In genomic region chr12:62484234-62484633, GRCh38 we compare ENCODE assay signal across 19 cellular contexts. TPM values are rescaled to one million over a fixed set of nuclear protein-coding genes. Genes with fewer than 3 reads are reported as not detected.
A peak's percentile ranks its signal among the peaks of the same experiment; 100 is the strongest.
DNase-seq lines count a peak whose midpoint lies in the region; ATAC-seq, FAIRE-seq and TF ChIP-seq lines count a peak whose summit lies in the region.
"Had no signal": no experiment of that assay in that cellular context is flagged by ENCODE, and none has a peak within 500 bp of the region (broad histone marks: within the 10 kb centered on the region; RNA-seq: fewer than 3 reads in every experiment).

No MANE protein-coding gene starts in this region.

- no peak overlapping the region for H3K18ac ChIP-seq in mesenchymal stem cell (ENCODE audit: low read depth in 1 of 2, low read length in 2 of 2)

- H3K4me2 ChIP-seq in GM12878 (ENCODE audit: control insufficient read depth, insufficient read depth), result peak overlapping the region; percentile 21; the same call in 1 of the 2 replicates
- no peak overlapping the region for H3K4me2 ChIP-seq in mesenchymal stem cell (ENCODE audit: low read length, poor library complexity, severe bottlenecking)

- H2BK12ac ChIP-seq in mesenchymal stem cell (ENCODE audit: low read length in 2 of 2), result no peak overlapping the region

- no peak overlapping the region for H3K14ac ChIP-seq in mesenchymal stem cell (ENCODE audit: low read length in 2 of 2)

- intact Hi-C loops in activated CD4-positive, alpha-beta T cell treated with anti-CD3 and anti-CD28 coated beads, Interleukin-2, amount 10 ng/mL, durations not matched to agents 24 days and 14 days (cut with micrococcal nuclease), result no loop called here
- intact Hi-C loops in GM12878 (cut with micrococcal nuclease; ENCODE audit: unreplicated experiment), result no loop called here

- H3K79me1 ChIP-seq in mesenchymal stem cell (replicated peaks; ENCODE audit: low read length, poor library complexity, severe bottlenecking), result peaks cover 20% of the 10 kb centered on the region

- H2AFZ ChIP-seq in GM12878 (ENCODE audit: control insufficient read depth, low read depth, low read length) (no peak overlapping the region), mesenchymal stem cell (ENCODE audit: low read depth, low read length) (no peak overlapping the region)

- H3K27me3 Mint-ChIP-seq in activated CD4-positive, alpha-beta T cell treated with anti-CD3 and anti-CD28 coated beads, Interleukin-2, amount 10 ng/mL, durations not matched to agents 24 days and 14 days, result no peaks in the 10 kb centered on the region
- no peaks in the 10 kb centered on the region for H3K27me3 Mint-ChIP-seq in HFFc6 (ENCODE audit: insufficient read depth)

- CTCF ChIA-PET in GM12878 (lab: Yijun Ruan, JAX), result interaction anchor here (1.1 kb wide), 1 partner anchor 17 kb away, joined by 4 read pairs; no protein-coding TSS in a partner anchor

- peak; percentile 53 for ATAC-seq in GM12878
- ATAC-seq in GM19452 (IDR thresholded peaks at IDR 0.05; ENCODE audit: unreplicated experiment), result no peak
- ATAC-seq: CD8-positive, alpha-beta T cell; esophagus mucosa had no signal

- SMC1A ChIA-PET in GM12878 (lab: Charles Lee; ENCODE audit: uncharacterized antibody, unreplicated experiment), result interaction anchor here (1.6 kb wide), 1 partner anchor 14 kb away, joined by 3 read pairs; no protein-coding TSS in a partner anchor

- TF ChIP-seq EP300 in GM12878 (IDR thresholded peaks at IDR 0.05; ENCODE audit: borderline replicate concordance in 1 of 2, control insufficient read depth in 1 of 2, low read depth in 2 of 2, low read length in 2 of 2), result no peak

- no peak overlapping the region for H3K4me3 Mint-ChIP-seq in activated CD4-positive, alpha-beta T cell treated with anti-CD3 and anti-CD28 coated beads, Interleukin-2, amount 10 ng/mL, durations not matched to agents 24 days and 14 days
- H3K4me3 Mint-ChIP-seq in HFFc6, result no peak overlapping the region; the same call in 1 of the 2 replicates
- H3K4me3 Mint-ChIP-seq: CD8-positive, alpha-beta T cell had no signal

- no peak for TF ChIP-seq POLR2A in GM12878 (IDR thresholded peaks at IDR 0.05; ENCODE audit: low read depth, low read length)

- POLR2A ChIA-PET in GM12878 (lab: Charles Lee), result no interaction called here

- H3K36me3 Mint-ChIP-seq in activated CD4-positive, alpha-beta T cell treated with anti-CD3 and anti-CD28 coated beads, Interleukin-2, amount 10 ng/mL, durations not matched to agents 24 days and 14 days (ENCODE audit: low read depth), result peaks cover 24% of the 10 kb centered on the region
- H3K36me3 Mint-ChIP-seq in HFFc6 (ENCODE audit: low read depth), result peaks cover 12% of the 10 kb centered on the region

- H3K36me3 ChIP-seq in GM12878 (ENCODE audit: control insufficient read depth in 2 of 2, insufficient read depth in 2 of 2, low read length in 1 of 2) (peaks cover 2 to 4% of the 10 kb centered on the region in 2 experiments; a peak in 3 of 4 replicates), mesenchymal stem cell (ENCODE audit: control insufficient read depth in 1 of 2, insufficient read depth in 2 of 2, low read depth in 1 of 2, low read length in 2 of 2) (peaks cover 0 to 25% of the 10 kb centered on the region in 2 experiments)
- H3K36me3 ChIP-seq: colonic mucosa had no signal

- no peak for FAIRE-seq in GM12878 (lab: Jason Lieb, UNC)

- H3K27ac Mint-ChIP-seq in activated CD4-positive, alpha-beta T cell treated with anti-CD3 and anti-CD28 coated beads, Interleukin-2, amount 10 ng/mL, durations not matched to agents 24 days and 14 days, result peak overlapping the region; percentile 4
- H3K27ac Mint-ChIP-seq in HFFc6, result peak overlapping the region; percentile 57
- H3K27ac Mint-ChIP-seq: activated T-helper 2 cell treated with anti-CD3 and anti-CD28 coated beads, Interferon-gamma antibody, Interleukin-2, Interleukin-4, amounts not matched to agents 10 μg/mL and 5 μg/mL and 100 μg/mL, durations not matched to agents 14 hours and 24 hours and 36 hours; CD8-positive, alpha-beta T cell had no signal

- no peak overlapping the region for H3K4me3 ChIP-seq in GM12878
- H3K4me3 ChIP-seq in mesenchymal stem cell (ENCODE audit: insufficient read depth in 1 of 2, low read depth in 1 of 2, low read length in 2 of 2), result no peak overlapping the region
- H3K4me3 ChIP-seq: colonic mucosa had no signal

- WGBS in GM12878 (ENCODE audit: insufficient coverage, insufficient replicate concordance, low lambda C conversion rate, missing lambda C conversion rate), result 45% methylated on average over 2 of the region's 2 CpGs
- WGBS in mesenchymal stem cell, result 100% methylated on average over 1 of the region's 2 CpGs

- no peak for TF ChIP-seq RAD21 in GM12878 (IDR thresholded peaks at IDR 0.05; ENCODE audit: insufficient read depth, low read depth, low read length)

- no peak overlapping the region for H2AK5ac ChIP-seq in mesenchymal stem cell (ENCODE audit: low read length, severe bottlenecking)

- H3K4me1 ChIP-seq in GM12878 (ENCODE audit: control insufficient read depth, insufficient read depth, low read length) (no peaks in the 10 kb centered on the region; the same call in 1 of the 2 replicates), mesenchymal stem cell (ENCODE audit: control insufficient read depth, insufficient read depth, low read depth, low read length) (no peaks in the 10 kb centered on the region)
- H3K4me1 ChIP-seq: colonic mucosa had no signal

- H3K9ac ChIP-seq in GM12878 (ENCODE audit: control insufficient read depth, insufficient read depth, low read length) (no peak overlapping the region), mesenchymal stem cell (ENCODE audit: low read length) (peak overlapping the region; percentile 0)

- H3K4me1 Mint-ChIP-seq in activated CD4-positive, alpha-beta T cell treated with anti-CD3 and anti-CD28 coated beads, Interleukin-2, amount 10 ng/mL, durations not matched to agents 24 days and 14 days, result peaks cover 11% of the 10 kb centered on the region
- peaks cover 16% of the 10 kb centered on the region for H3K4me1 Mint-ChIP-seq in HFFc6 (ENCODE audit: low read depth)

- RAD21 ChIA-PET in GM12878 (lab: Charles Lee; ENCODE audit: unreplicated experiment), result no interaction called here

- H4K91ac ChIP-seq in mesenchymal stem cell (ENCODE audit: low read length), result no peak overlapping the region

- H4K8ac ChIP-seq in mesenchymal stem cell (ENCODE audit: low read length), result no peak overlapping the region

- H3K27me3 ChIP-seq in GM12878 (replicated peaks in 1 of 2; ENCODE audit: control insufficient read depth in 2 of 2, insufficient read depth in 2 of 2, low read length in 1 of 2), result no peaks in the 10 kb centered on the region
- H3K27me3 ChIP-seq in mesenchymal stem cell (ENCODE audit: control insufficient read depth in 1 of 2, insufficient read depth in 1 of 2, low read length in 2 of 2), result no peaks in the 10 kb centered on the region
- H3K27me3 ChIP-seq: colonic mucosa had no signal

- H3K4ac ChIP-seq in mesenchymal stem cell (ENCODE audit: low read depth in 1 of 2, low read length in 2 of 2), result no peak overlapping the region

- H3K27ac ChIP-seq in GM12878 (ENCODE audit: control insufficient read depth, insufficient read depth) (peak overlapping the region; percentile 34; the same call in 1 of the 2 replicates), mesenchymal stem cell (ENCODE audit: low read length, poor library complexity, severe bottlenecking) (no peak overlapping the region)
- H3K27ac ChIP-seq: colonic mucosa had no signal

- TF ChIP-seq CTCF in HFFc6 (IDR thresholded peaks at IDR 0.05) (no peak), GM12878 (IDR thresholded peaks at IDR 0.05 in 2 of 3, conservative IDR thresholded peaks at IDR 0.05 in 1 of 3; ENCODE audit: control insufficient read depth in 2 of 3, extremely low read depth in 1 of 3, insufficient read depth in 1 of 3, low read depth in 3 of 3, low read length in 3 of 3) (no peak)

- H3K9me3 ChIP-seq in GM12878 (replicated peaks; ENCODE audit: control insufficient read depth, insufficient read depth, low read length) (no peaks in the 10 kb centered on the region), mesenchymal stem cell (ENCODE audit: control insufficient read depth, low read length) (no peaks in the 10 kb centered on the region)
- H3K9me3 ChIP-seq: colonic mucosa had no signal

- no TSS peak for BruUV-seq in GM12878 (replicated peaks; lab: Mats Ljungman, UMichigan)

- H2BK120ac ChIP-seq in mesenchymal stem cell (ENCODE audit: low read depth, low read length), result no peak overlapping the region

- H3K9me3 Mint-ChIP-seq in activated CD4-positive, alpha-beta T cell treated with anti-CD3 and anti-CD28 coated beads, Interleukin-2, amount 10 ng/mL, durations not matched to agents 24 days and 14 days, result no peaks in the 10 kb centered on the region
- no peaks in the 10 kb centered on the region for H3K9me3 Mint-ChIP-seq in HFFc6
- H3K9me3 Mint-ChIP-seq: activated T-helper 2 cell treated with anti-CD3 and anti-CD28 coated beads, Interferon-gamma antibody, Interleukin-2, Interleukin-4, amounts not matched to agents 10 μg/mL and 5 μg/mL and 100 μg/mL, durations not matched to agents 14 hours and 24 hours and 36 hours; CD8-positive, alpha-beta T cell had no signal

- peaks cover 17% of the 10 kb centered on the region for H3K79me2 ChIP-seq in GM12878 (ENCODE audit: control insufficient read depth, insufficient read depth, low read length)

- no peak for DNase-seq in activated CD4-positive, alpha-beta T cell treated with anti-CD3 and anti-CD28 coated beads, Interleukin-2, amount 10 ng/mL, durations not matched to agents 24 days and 14 days
- no peak for DNase-seq in activated CD4-positive, alpha-beta T cell treated with anti-CD3 and anti-CD28 coated beads for 4 hours
- DNase-seq in HFFc6 (no peak), GM12878 (ENCODE audit: low read depth, low spot score) (no peak), mesenchymal stem cell (no peak), HUDEP-2 (lab: John Stamatoyannopoulos, UW; ENCODE audit: unreplicated experiment in 76 of 76) (no peak), NCI-H187 treated with DMSO at 0.1 percent for 48 hours (lab: John Stamatoyannopoulos, UW) (no peak)
- DNase-seq: 8988T; anterior cingulate cortex; CD8-positive, alpha-beta T cell; colonic mucosa; hippocampal formation; NCI-H1105; NK-92 treated with Interleukin-12 subunit alpha and Interleukin-12 subunit beta, amount 100 ng/mL, for 24 hours; SHP77 treated with DMSO at 0.1 percent for 48 hours; T1000 had no signal

- no peaks in the 10 kb centered on the region for H4K20me1 ChIP-seq in GM12878 (ENCODE audit: control insufficient read depth, insufficient read depth)

- in situ Hi-C loops in GM12878 (cut with MboI), result no loop called here

- no peak overlapping the region for H3K23ac ChIP-seq in mesenchymal stem cell (ENCODE audit: low read length in 2 of 2)

- H2BK5ac ChIP-seq in mesenchymal stem cell (ENCODE audit: low read depth, low read length, poor library complexity, severe bottlenecking), result no peak overlapping the region

- no peak overlapping the region for H2BK15ac ChIP-seq in mesenchymal stem cell (ENCODE audit: low read depth, poor library complexity, severe bottlenecking)

RNA-seq across cellular contexts. Expression of gene MON2, which starts 17.6 kb away (rescaled TPM):
- total RNA-seq in activated CD4-positive, alpha-beta T cell treated with anti-CD3 and anti-CD28 coated beads, Interleukin-2, amount 10 ng/mL, durations not matched to agents 24 days and 14 days, result 32.8 and 36.4 TPM in 2 replicates
- total RNA-seq in HFFc6 (2021; fragmentation: NEBNext Ultra II Directional; extraction: Animal tissue kit (Norgen Biotek cat#: 25700)), result 10 to 100 TPM; 29.6 to 44.1 (median 38.8) TPM
- 350 and 393 TPM in 2 replicates for total RNA-seq in GM12878 (2013; cell fraction: nucleolus; rRNA removed)
- total RNA-seq in GM12878 (2014; rRNA removed) (23.8 and 24.9 TPM in 2 replicates), GM12878 (2014; rRNA removed; fragmentation: Illumina TruSeq; extraction: Trizol) (34.3 and 39.2 TPM in 2 replicates), GM12878 (2021) (28.7 and 32.4 TPM in 2 replicates)
- 9.7 TPM for polyA plus RNA-seq in GM12878 (2011; ENCODE audit: low read depth)
- polyA plus RNA-seq in GM12878 (2011; rRNA removed) (22.9 and 31.9 TPM in 2 replicates), GM12878 (2014; fragmentation: Illumina TruSeq; extraction: Trizol) (27.1 and 34.6 TPM in 2 replicates), GM12878 (2014; fragmentation: Nextera tagmentation; extraction: Ambion mirVana) (1 to 10 TPM; 5.4 to 5.9 TPM), GM12878 (2014; rRNA removed) (16.9 and 17.9 TPM in 2 replicates), GM12878 (2016; fragmentation: Nextera tagmentation; extraction: Ambion mirVana) (10 to 100 TPM; 22.0 to 25.2 TPM)
- polyA plus RNA-seq in GM12878 (2011; cell fraction: cytosol; rRNA removed), result 5.5 and 10.3 TPM in 2 replicates
- polyA plus RNA-seq in GM12878 (2011; cell fraction: nucleus; rRNA removed), result 54.9 TPM in 2 replicates
- polyA plus RNA-seq in GM12878 (2012), result 15.3 and 21.1 TPM in 2 replicates
- polyA minus RNA-seq in GM12878 (2011; rRNA and poly(A)+ RNA removed), result 34.5 and 49.2 TPM in 2 replicates
- 9.1 and 14.2 TPM in 2 replicates for polyA minus RNA-seq in GM12878 (2011; cell fraction: cytosol; rRNA and poly(A)+ RNA removed)
- 57.7 and 76.9 TPM in 2 replicates for polyA minus RNA-seq in GM12878 (2011; cell fraction: nucleus; rRNA and poly(A)+ RNA removed)
- polyA plus RNA-seq in mesenchymal stem cell (2013, experiment 1 of 2), result 14.9 TPM
- 14.4 TPM for polyA plus RNA-seq in mesenchymal stem cell (2013, experiment 2 of 2)
